Comparison of ENCODE assay signal across 8 cellular contexts in genomic region chr22:48612077-48612995, GRCh38.
"Had no signal": no experiment of that assay in that cellular context is flagged by ENCODE, and none has a peak within 500 bp of the region (broad histone marks: within the 10 kb centered on the region; RNA-seq: fewer than 3 reads in every experiment).

No MANE protein-coding gene starts in this region.

- ATAC-seq: GM12878 had no signal

- DNase-seq: GDM1, GF-D8 had no signal

- FAIRE-seq: G401.6, GM12878, GM12891, GM12892, GM18507, GM19239 had no signal

- H3K4me3 ChIP-seq: GM12878 had no signal
